ENCODE assay signal across 18 cellular contexts in genomic region chr6:159036673-159037072, GRCh38. TPM values are rescaled to one million over a fixed set of nuclear protein-coding genes. Genes with fewer than 3 reads are reported as not detected.
DNase-seq lines count a peak whose midpoint lies in the region; ATAC-seq, FAIRE-seq and TF ChIP-seq lines count a peak whose summit lies in the region.
"Had no signal": no experiment of that assay in that cellular context is flagged by ENCODE, and none has a peak within 500 bp of the region (broad histone marks: within the 10 kb centered on the region; RNA-seq: fewer than 3 reads in every experiment).

No MANE protein-coding gene starts in this region.

- CTCF ChIA-PET in activated CD8-positive, alpha-beta memory T cell treated with anti-CD3 and anti-CD28 coated beads, Interleukin-2, amount 10 ng/mL, durations not matched to agents 7 days and 5 days (lab: Charles Lee), result interaction anchor here (1.5 to 8.8 kb wide), 4 partner anchors 28 to 72 kb away, joined by 3 to 67 read pairs (median 12); no protein-coding TSS in a partner anchor

- peaks cover 69% of the 10 kb centered on the region for H3K36me3 Mint-ChIP-seq in activated CD8-positive, alpha-beta memory T cell treated with anti-CD3 and anti-CD28 coated beads, Interleukin-2, amount 10 ng/mL, durations not matched to agents 7 days and 5 days
- H3K36me3 Mint-ChIP-seq in activated T-helper 2 cell treated with anti-CD3 and anti-CD28 coated beads, Interferon-gamma antibody, Interleukin-2, Interleukin-4, amounts not matched to agents 10 μg/mL and 5 μg/mL and 100 μg/mL, durations not matched to agents 14 hours and 24 hours and 36 hours (ENCODE audit: low read depth), result peaks cover 73% of the 10 kb centered on the region
- H3K36me3 Mint-ChIP-seq in natural killer cell treated with Interleukin-12 subunit alpha and Interleukin-12 subunit beta and Interleukin-15 and Interleukin-18, amount 100 ng/mL, for 72 hours, result peaks cover 48% of the 10 kb centered on the region

- no peak overlapping the region for H3K4me3 Mint-ChIP-seq in activated CD8-positive, alpha-beta memory T cell treated with anti-CD3 and anti-CD28 coated beads, Interleukin-2, amount 10 ng/mL, durations not matched to agents 7 days and 5 days
- no peak overlapping the region for H3K4me3 Mint-ChIP-seq in activated T-helper 2 cell treated with anti-CD3 and anti-CD28 coated beads, Interferon-gamma antibody, Interleukin-2, Interleukin-4, amounts not matched to agents 10 μg/mL and 5 μg/mL and 100 μg/mL, durations not matched to agents 14 hours and 24 hours and 36 hours (ENCODE audit: low read depth)
- peak overlapping the region; percentile 95 for H3K4me3 Mint-ChIP-seq in natural killer cell treated with Interleukin-12 subunit alpha and Interleukin-12 subunit beta and Interleukin-15 and Interleukin-18, amount 100 ng/mL, for 72 hours

- no peaks in the 10 kb centered on the region for H3K27me3 ChIP-seq in H7 (ENCODE audit: control insufficient read depth, insufficient read depth, low read length)
- H3K27me3 ChIP-seq: ascending aorta had no signal

- H3K4me3 ChIP-seq in H7 (ENCODE audit: insufficient read depth, low read depth, low read length), result no peak overlapping the region
- H3K4me3 ChIP-seq: ascending aorta had no signal

- peaks cover 50% of the 10 kb centered on the region for H3K4me1 Mint-ChIP-seq in activated CD8-positive, alpha-beta memory T cell treated with anti-CD3 and anti-CD28 coated beads, Interleukin-2, amount 10 ng/mL, durations not matched to agents 7 days and 5 days
- H3K4me1 Mint-ChIP-seq in activated T-helper 2 cell treated with anti-CD3 and anti-CD28 coated beads, Interferon-gamma antibody, Interleukin-2, Interleukin-4, amounts not matched to agents 10 μg/mL and 5 μg/mL and 100 μg/mL, durations not matched to agents 14 hours and 24 hours and 36 hours (ENCODE audit: low read depth), result peaks cover 33% of the 10 kb centered on the region
- peaks cover 45 to 67% of the 10 kb centered on the region in 2 donors for H3K4me1 Mint-ChIP-seq in natural killer cell treated with Interleukin-12 subunit alpha and Interleukin-12 subunit beta and Interleukin-15 and Interleukin-18, amount 100 ng/mL, for 72 hours (ENCODE audit: low read depth in 2 of 2)

- intact Hi-C loops in activated T-helper 2 cell treated with anti-CD3 and anti-CD28 coated beads, Interferon-gamma antibody, Interleukin-2, Interleukin-4, amounts not matched to agents 10 μg/mL and 5 μg/mL and 100 μg/mL, durations not matched to agents 14 hours and 24 hours and 36 hours (cut with micrococcal nuclease), result no loop called here

- H3K27ac Mint-ChIP-seq in activated CD8-positive, alpha-beta memory T cell treated with anti-CD3 and anti-CD28 coated beads, Interleukin-2, amount 10 ng/mL, durations not matched to agents 7 days and 5 days, result peak overlapping the region; percentile 34
- peak overlapping the region; percentile 7 for H3K27ac Mint-ChIP-seq in activated T-helper 2 cell treated with anti-CD3 and anti-CD28 coated beads, Interferon-gamma antibody, Interleukin-2, Interleukin-4, amounts not matched to agents 10 μg/mL and 5 μg/mL and 100 μg/mL, durations not matched to agents 14 hours and 24 hours and 36 hours
- H3K27ac Mint-ChIP-seq in natural killer cell treated with Interleukin-12 subunit alpha and Interleukin-12 subunit beta and Interleukin-15 and Interleukin-18, amount 100 ng/mL, for 72 hours, result peak overlapping the region; percentile 94

- TF ChIP-seq POLR2A in GM12891 (IDR thresholded peaks at IDR 0.05; ENCODE audit: low read depth, low read length), result no peak

- no peaks in the 10 kb centered on the region for H3K36me3 ChIP-seq in H7 (replicated peaks; ENCODE audit: control insufficient read depth, insufficient read depth, low read length)
- H3K36me3 ChIP-seq: ascending aorta had no signal

- no peaks in the 10 kb centered on the region for H3K27me3 Mint-ChIP-seq in activated CD8-positive, alpha-beta memory T cell treated with anti-CD3 and anti-CD28 coated beads, Interleukin-2, amount 10 ng/mL, durations not matched to agents 7 days and 5 days
- H3K27me3 Mint-ChIP-seq in activated T-helper 2 cell treated with anti-CD3 and anti-CD28 coated beads, Interferon-gamma antibody, Interleukin-2, Interleukin-4, amounts not matched to agents 10 μg/mL and 5 μg/mL and 100 μg/mL, durations not matched to agents 14 hours and 24 hours and 36 hours (ENCODE audit: low read depth), result no peaks in the 10 kb centered on the region
- H3K27me3 Mint-ChIP-seq in natural killer cell treated with Interleukin-12 subunit alpha and Interleukin-12 subunit beta and Interleukin-15 and Interleukin-18, amount 100 ng/mL, for 72 hours, result no peaks in the 10 kb centered on the region

- no peak for DNase-seq in activated CD8-positive, alpha-beta memory T cell treated with anti-CD3 and anti-CD28 coated beads, Interleukin-2, amount 10 ng/mL, durations not matched to agents 7 days and 5 days
- no peak for DNase-seq in activated CD8-positive, alpha-beta memory T cell treated with anti-CD3 and anti-CD28 coated beads, Interleukin-2, amount 50 U/mL, for 48 hours
- DNase-seq in H7, result peak; percentile 41
- no peak for DNase-seq in activated T-helper 2 cell treated with anti-CD3 and anti-CD28 coated beads, Interferon-gamma antibody, Interleukin-2, Interleukin-4, amounts not matched to agents 10 μg/mL and 5 μg/mL and 100 μg/mL, durations not matched to agents 14 hours and 24 hours and 36 hours (ENCODE audit: low spot score)
- DNase-seq in natural killer cell treated with Interleukin-12 subunit alpha and Interleukin-12 subunit beta and Interleukin-15 and Interleukin-18, amount 100 ng/mL, for 72 hours (ENCODE audit: low spot score), result no peak
- no peak for DNase-seq in frontal cortex (ENCODE audit: low spot score in 2 of 2)
- DNase-seq in GM12891 (ENCODE audit: insufficient read length, low spot score), result no peak
- no peak for DNase-seq in NAMALWA (ENCODE audit: low spot score)
- DNase-seq: Caco-2; foreskin fibroblast; hypothalamus; kidney glomerular epithelial cell; NCI-H1436 treated with DMSO at 0.1 percent for 48 hours; NK-92 treated with Interleukin-12 subunit alpha and Interleukin-12 subunit beta, amount 100 ng/mL, for 24 hours; right cardiac atrium; RPMI8226; substantia nigra had no signal

- ATAC-seq in activated CD8-positive, alpha-beta memory T cell treated with anti-CD3 and anti-CD28 coated beads, Interleukin-2, amount 10 ng/mL, durations not matched to agents 7 days and 5 days, result no peak
- peak; percentile 39 to 43 for ATAC-seq in natural killer cell treated with Interleukin-12 subunit alpha and Interleukin-12 subunit beta and Interleukin-15 and Interleukin-18, amount 100 ng/mL, for 72 hours
- ATAC-seq: right cardiac atrium had no signal

- no peaks in the 10 kb centered on the region for H3K9me3 Mint-ChIP-seq in activated CD8-positive, alpha-beta memory T cell treated with anti-CD3 and anti-CD28 coated beads, Interleukin-2, amount 10 ng/mL, durations not matched to agents 7 days and 5 days (ENCODE audit: low read depth)
- no peaks in the 10 kb centered on the region for H3K9me3 Mint-ChIP-seq in activated T-helper 2 cell treated with anti-CD3 and anti-CD28 coated beads, Interferon-gamma antibody, Interleukin-2, Interleukin-4, amounts not matched to agents 10 μg/mL and 5 μg/mL and 100 μg/mL, durations not matched to agents 14 hours and 24 hours and 36 hours
- H3K9me3 Mint-ChIP-seq in natural killer cell treated with Interleukin-12 subunit alpha and Interleukin-12 subunit beta and Interleukin-15 and Interleukin-18, amount 100 ng/mL, for 72 hours, result no peaks in the 10 kb centered on the region

- FAIRE-seq in frontal cortex (lab: Jason Lieb, UNC) (no peak), GM12891 (lab: Jason Lieb, UNC) (no peak)

TF ChIP-seq in GM12891, 5 proteins besides CTCF, POLR2A, EP300 and RAD21:
- TF ChIP-seq PAX5 (IDR thresholded peaks at IDR 0.05; ENCODE audit: insufficient read depth, low read length, severe bottlenecking) (no peak), TAF1 (IDR thresholded peaks at IDR 0.05; ENCODE audit: low read depth, low read length) (no peak), POU2F2 (IDR thresholded peaks at IDR 0.05; ENCODE audit: low read depth, low read length) (no peak), SPI1 (IDR thresholded peaks at IDR 0.05; ENCODE audit: low read depth, low read length) (no peak), POLR2AphosphoS5 (IDR thresholded peaks at IDR 0.05; ENCODE audit: low read depth, low read length) (no peak)

RNA-seq across cellular contexts. Expression of gene TAGAP, which starts 8.1 kb away (rescaled TPM):
- 10 to 100 TPM; 44.8 to 53.0 TPM for total RNA-seq in activated CD8-positive, alpha-beta memory T cell treated with anti-CD3 and anti-CD28 coated beads, Interleukin-2, amount 10 ng/mL, durations not matched to agents 7 days and 5 days
- total RNA-seq in H7 (2014; rRNA removed; shearing (Covaris generic)), result not detected in 2 replicates
- total RNA-seq in activated T-helper 2 cell treated with anti-CD3 and anti-CD28 coated beads, Interferon-gamma antibody, Interleukin-2, Interleukin-4, amounts not matched to agents 10 μg/mL and 5 μg/mL and 100 μg/mL, durations not matched to agents 14 hours and 24 hours and 36 hours, result 34.3 and 38.1 TPM in 2 replicates
- 10 to 100 TPM; 39.6 to 46.8 TPM for total RNA-seq in natural killer cell treated with Interleukin-12 subunit alpha and Interleukin-12 subunit beta and Interleukin-15 and Interleukin-18, amount 100 ng/mL, for 72 hours
- 0.82 TPM for total RNA-seq in frontal cortex
- 2.6 TPM for polyA plus RNA-seq in GM12891 (2012; ENCODE audit: low read depth, missing spikeins)
- total RNA-seq: Caco-2 had no signal

RNA-seq across cellular contexts. Expression of gene RSPH3, which starts 36.7 kb away (rescaled TPM):
- 1 to 10 TPM; 2.1 TPM for total RNA-seq in activated CD8-positive, alpha-beta memory T cell treated with anti-CD3 and anti-CD28 coated beads, Interleukin-2, amount 10 ng/mL, durations not matched to agents 7 days and 5 days
- total RNA-seq in H7 (2014; rRNA removed; shearing (Covaris generic)), result 2.5 and 2.6 TPM in 2 replicates
- 4.9 and 5.1 TPM in 2 replicates for total RNA-seq in activated T-helper 2 cell treated with anti-CD3 and anti-CD28 coated beads, Interferon-gamma antibody, Interleukin-2, Interleukin-4, amounts not matched to agents 10 μg/mL and 5 μg/mL and 100 μg/mL, durations not matched to agents 14 hours and 24 hours and 36 hours
- 1 to 10 TPM; 1.9 to 2.4 TPM for total RNA-seq in natural killer cell treated with Interleukin-12 subunit alpha and Interleukin-12 subunit beta and Interleukin-15 and Interleukin-18, amount 100 ng/mL, for 72 hours
- total RNA-seq in frontal cortex, result 6.9 TPM
- polyA plus RNA-seq in GM12891 (2012; ENCODE audit: low read depth, missing spikeins), result 1.6 TPM

Comparison
In these comparisons a context has a peak if more than half of its experiments do, and no peak if none do; other contexts are left out.
1. H3K27ac Mint-ChIP-seq: peak in every context shown above with its lines; median percentile 94 in natural killer cell treated with Interleukin-12 subunit alpha and Interleukin-12 subunit beta and Interleukin-15 and Interleukin-18, amount 100 ng/mL, for 72 hours; 34 in activated CD8-positive, alpha-beta memory T cell treated with anti-CD3 and anti-CD28 coated beads, Interleukin-2, amount 10 ng/mL, durations not matched to agents 7 days and 5 days; 7 in activated T-helper 2 cell treated with anti-CD3 and anti-CD28 coated beads, Interferon-gamma antibody, Interleukin-2, Interleukin-4, amounts not matched to agents 10 μg/mL and 5 μg/mL and 100 μg/mL, durations not matched to agents 14 hours and 24 hours and 36 hours.
2. RNA of gene TAGAP, which starts 8.1 kb away (total RNA-seq): 44.8 to 53.0 TPM in activated CD8-positive, alpha-beta memory T cell treated with anti-CD3 and anti-CD28 coated beads, Interleukin-2, amount 10 ng/mL, durations not matched to agents 7 days and 5 days, 39.6 to 46.8 TPM in natural killer cell treated with Interleukin-12 subunit alpha and Interleukin-12 subunit beta and Interleukin-15 and Interleukin-18, amount 100 ng/mL, for 72 hours and 34.3 to 38.1 TPM in activated T-helper 2 cell treated with anti-CD3 and anti-CD28 coated beads, Interferon-gamma antibody, Interleukin-2, Interleukin-4, amounts not matched to agents 10 μg/mL and 5 μg/mL and 100 μg/mL, durations not matched to agents 14 hours and 24 hours and 36 hours; 0.82 TPM in frontal cortex (single experiment) and not detected in H7; every median in the first group is over 10 times any median in the second.